In genomic region chr13:44904982-44905381, GRCh38 we compare ENCODE assay signal across 8 cellular contexts.
DNase-seq lines count a peak whose midpoint lies in the region; ATAC-seq and TF ChIP-seq lines count a peak whose summit lies in the region.

No MANE protein-coding gene starts in this region.

- CTCF ChIA-PET in WTC11 (lab: Charles Lee): no interaction called here

- peaks cover 2% of the 10 kb centered on the region; the same call in 1 of the 2 replicates for H3K9me3 Mint-ChIP-seq in WTC11

- TF ChIP-seq CTCF in AG10803 (conservative IDR thresholded peaks at IDR 0.05; ENCODE audit: low read length) (no peak), omental fat pad (IDR thresholded peaks at IDR 0.05) (no peak), WTC11 (IDR thresholded peaks at IDR 0.05) (no peak)

- ATAC-seq in omental fat pad (ENCODE audit: low FRiP score) (peak; percentile 63), HG02973 (IDR thresholded peaks at IDR 0.05; ENCODE audit: unreplicated experiment) (no peak), HG03439 (IDR thresholded peaks at IDR 0.05; ENCODE audit: unreplicated experiment) (no peak), WTC11 (no peak)

- POLR2A ChIA-PET in WTC11 (lab: Charles Lee): no interaction called here

- no peak overlapping the region for H3K27ac Mint-ChIP-seq in WTC11

- H3K4me3 ChIP-seq in AG10803 (ENCODE audit: low read length): no peak overlapping the region

- H3K36me3 Mint-ChIP-seq in WTC11: no peaks in the 10 kb centered on the region

- H3K4me1 Mint-ChIP-seq in WTC11: peaks cover 34% of the 10 kb centered on the region

- H3K4me3 Mint-ChIP-seq in WTC11: no peak overlapping the region

- no peaks in the 10 kb centered on the region; the same call in 1 of the 2 replicates for H3K27me3 Mint-ChIP-seq in WTC11 (ENCODE audit: low read depth)

- peak; percentile 99 for DNase-seq in AG10803 (ENCODE audit: low read depth)
- peak; percentile 56 for DNase-seq in NCI-H69 (lab: John Stamatoyannopoulos, UW)
- DNase-seq in fibroblast of peridontal ligament (ENCODE audit: extremely low read depth): peak; percentile 99
- no peak for DNase-seq in omental fat pad (ENCODE audit: low spot score)
- DNase-seq in iPS-NIHi7 (ENCODE audit: extremely low spot score): no peak
- no peak for DNase-seq in WTC11 (ENCODE audit: low spot score)

TF ChIP-seq in WTC11, 78 proteins besides CTCF, POLR2A, EP300 and RAD21:
- TF ChIP-seq PREB (CRISPR knock-in tag; IDR thresholded peaks at IDR 0.05; ENCODE audit: borderline replicate concordance) (no peak), GTF2I (CRISPR knock-in tag; conservative IDR thresholded peaks at IDR 0.05) (no peak), AFF4 (CRISPR knock-in tag; IDR thresholded peaks at IDR 0.05; ENCODE audit: borderline replicate concordance) (no peak), ESRRA (CRISPR knock-in tag; IDR thresholded peaks at IDR 0.05; ENCODE audit: borderline replicate concordance) (no peak), ZBTB43 (CRISPR knock-in tag; IDR thresholded peaks at IDR 0.05) (no peak), FOXP1 (CRISPR knock-in tag; IDR thresholded peaks at IDR 0.05; ENCODE audit: borderline replicate concordance) (no peak), CBFB (CRISPR knock-in tag; IDR thresholded peaks at IDR 0.05; ENCODE audit: low read depth) (no peak), FOXK1 (CRISPR knock-in tag; IDR thresholded peaks at IDR 0.05) (no peak), JAZF1 (CRISPR knock-in tag; IDR thresholded peaks at IDR 0.05) (no peak), IRF1 (CRISPR knock-in tag; IDR thresholded peaks at IDR 0.05) (no peak), HMGXB4 (CRISPR knock-in tag; IDR thresholded peaks at IDR 0.05) (no peak), ZNF423 (CRISPR knock-in tag; IDR thresholded peaks at IDR 0.05) (no peak), NR2C2 (CRISPR knock-in tag; IDR thresholded peaks at IDR 0.05) (no peak)

Comparison
In these comparisons a context has a peak if more than half of its experiments do, and no peak if none do; other contexts are left out.
1. DNase-seq: peak in AG10803 (single experiment), NCI-H69 (single experiment) and fibroblast of peridontal ligament (single experiment); none in omental fat pad (single experiment), iPS-NIHi7 (single experiment) and WTC11 (single experiment).